8 cellular contexts compared by ENCODE assay signal in genomic region chr1:16690971-16691682, GRCh38. TPM values are rescaled to one million over a fixed set of nuclear protein-coding genes. Genes with fewer than 3 reads are reported as not detected.
"Had no signal": no experiment of that assay in that cellular context is flagged by ENCODE, and none has a peak within 500 bp of the region (broad histone marks: within the 10 kb centered on the region; RNA-seq: fewer than 3 reads in every experiment).

No MANE protein-coding gene starts in this region.

RNA-seq across cellular contexts. Expression of gene RNU1-3, which starts 24.4 kb away (rescaled TPM):
- total RNA-seq: osteoblast, right atrium auricular region had no signal
- polyA plus RNA-seq: naive thymus-derived CD4-positive, alpha-beta T cell; neural cell; ovary; sigmoid colon; small intestine; stomach had no signal

RNA-seq across cellular contexts. Expression of gene RNU1-4, which starts 49.2 kb away (rescaled TPM):
- total RNA-seq: osteoblast, right atrium auricular region had no signal
- polyA plus RNA-seq: naive thymus-derived CD4-positive, alpha-beta T cell; neural cell; ovary; sigmoid colon; small intestine; stomach had no signal
